ENCODE assay signal across 4 cellular contexts in the genomic region with DNA sequence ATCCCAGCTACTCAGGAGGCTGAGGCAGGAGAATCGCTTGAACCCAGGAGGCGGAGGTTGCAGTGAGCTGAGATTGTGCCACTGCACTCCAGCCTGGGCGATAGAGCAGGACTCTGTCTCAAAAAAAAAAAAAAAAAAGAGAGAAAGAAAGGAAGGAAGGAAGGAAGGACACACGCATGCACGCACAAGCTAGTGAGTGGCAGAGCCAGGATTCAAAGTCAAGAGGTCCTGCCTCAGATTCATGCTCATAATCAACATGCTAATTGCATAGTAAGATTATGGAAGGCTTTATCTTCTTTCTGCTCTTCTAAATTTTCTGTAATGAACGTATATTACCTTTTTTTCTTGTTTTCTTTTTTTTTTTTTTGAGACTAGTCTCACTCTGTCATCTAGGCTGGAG. TPM values are rescaled to one million over a fixed set of nuclear protein-coding genes. Genes with fewer than 3 reads are reported as not detected.
"Had no signal": no experiment of that assay in that cellular context is flagged by ENCODE, and none has a peak within 500 bp of the region (broad histone marks: within the 10 kb centered on the region; RNA-seq: fewer than 3 reads in every experiment).

No MANE protein-coding gene starts in this region.

RNA-seq across cellular contexts. Expression of a gene that starts 11.4 kb away (rescaled TPM):
- total RNA-seq: GM23338, H1, H9, IMR-90 had no signal
- polyA plus RNA-seq: GM23338 had no signal
